ENCODE assay signal across 2 cellular contexts in genomic region chr16:56514845-56515244, GRCh38.
TF ChIP-seq lines count a peak whose summit lies in the region.

No MANE protein-coding gene starts in this region.

TF ChIP-seq in SK-N-SH, 30 proteins besides CTCF, POLR2A, EP300 and RAD21 (continued from another document):
- TF ChIP-seq EZH2phosphoT487 (IDR thresholded peaks at IDR 0.05; ENCODE audit: borderline replicate concordance, low read depth) (no peak), MXI1 (IDR thresholded peaks at IDR 0.05; ENCODE audit: low read depth, low read length) (no peak), RCOR1 (IDR thresholded peaks at IDR 0.05; ENCODE audit: low read length) (no peak)

TF ChIP-seq in SK-N-SH treated with all-trans-retinoic acid at 6 μM for 48 hours, 23 proteins besides CTCF, POLR2A, EP300 and RAD21 (continued from another document):
- TF ChIP-seq ISL1 (CRISPR knock-in tag; IDR thresholded peaks at IDR 0.05) (no peak), PATZ1 (CRISPR knock-in tag; IDR thresholded peaks at IDR 0.05; ENCODE audit: borderline replicate concordance) (no peak), ZFP3 (CRISPR knock-in tag; IDR thresholded peaks at IDR 0.05) (no peak), RARB (CRISPR knock-in tag; IDR thresholded peaks at IDR 0.05) (no peak), PPARA (CRISPR knock-in tag; IDR thresholded peaks at IDR 0.05; ENCODE audit: borderline replicate concordance) (no peak), ZNF565 (CRISPR knock-in tag; conservative IDR thresholded peaks at IDR 0.05; ENCODE audit: low read depth) (no peak), SNAI2 (CRISPR knock-in tag; IDR thresholded peaks at IDR 0.05) (no peak), CSRNP3 (CRISPR knock-in tag; IDR thresholded peaks at IDR 0.05) (no peak), TOX (CRISPR knock-in tag; IDR thresholded peaks at IDR 0.05; ENCODE audit: borderline replicate concordance) (no peak), GLIS3 (CRISPR knock-in tag; IDR thresholded peaks at IDR 0.05) (no peak), ESRRG (CRISPR knock-in tag; IDR thresholded peaks at IDR 0.05) (no peak), CREB5 (CRISPR knock-in tag; IDR thresholded peaks at IDR 0.05; ENCODE audit: low read depth) (no peak), TCF4 (CRISPR knock-in tag; IDR thresholded peaks at IDR 0.05; ENCODE audit: borderline replicate concordance) (no peak), BACH2 (CRISPR knock-in tag; IDR thresholded peaks at IDR 0.05; ENCODE audit: borderline replicate concordance) (no peak), ZC3H10 (CRISPR knock-in tag; IDR thresholded peaks at IDR 0.05) (no peak)
